22 cellular contexts compared by ENCODE assay signal in the genomic region with DNA sequence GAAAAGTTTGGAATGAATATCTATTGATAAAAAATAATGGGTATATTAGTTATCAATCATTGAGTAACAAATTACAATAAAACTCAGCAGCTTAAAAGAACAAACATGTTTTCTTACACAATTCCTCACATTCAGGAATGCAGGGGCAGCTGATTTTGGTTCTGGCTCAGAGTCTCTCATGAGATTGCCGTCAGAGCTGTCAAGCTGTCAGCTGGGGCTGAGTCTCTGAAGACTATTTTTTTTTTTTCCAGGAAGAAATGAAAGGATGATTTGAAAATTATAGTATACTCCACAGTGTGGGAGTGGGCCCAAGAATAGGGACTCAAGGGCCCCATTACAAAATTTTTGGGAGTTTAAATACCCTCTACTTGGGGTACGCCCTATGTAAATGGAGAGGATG.
A peak's percentile ranks its signal among the peaks of the same experiment; 100 is the strongest.
DNase-seq lines count a peak whose midpoint lies in the region; ATAC-seq, FAIRE-seq and TF ChIP-seq lines count a peak whose summit lies in the region.
"Had no signal": no experiment of that assay in that cellular context is flagged by ENCODE, and none has a peak within 500 bp of the region (broad histone marks: within the 10 kb centered on the region; RNA-seq: fewer than 3 reads in every experiment).

No MANE protein-coding gene starts in this region.

- no peak overlapping the region for H3K4ac ChIP-seq in mesendoderm (ENCODE audit: low read depth, low read length)

- no peaks in the 10 kb centered on the region for H3K9me3 ChIP-seq in right cardiac atrium (ENCODE audit: control insufficient read depth, low read length)
- H3K9me3 ChIP-seq: A549 had no signal

- peak; percentile 52 to 57 for ATAC-seq in right cardiac atrium
- ATAC-seq in Right ventricle myocardium superior (ENCODE audit: poor library complexity) = no peak
- ATAC-seq in GM18505 (IDR thresholded peaks at IDR 0.05; ENCODE audit: unreplicated experiment) = no peak
- ATAC-seq: A549 had no signal

- H3K79me2 ChIP-seq in mesendoderm (ENCODE audit: control insufficient read depth, insufficient read depth, low read length) = no peaks in the 10 kb centered on the region

- no peak overlapping the region for H3K23ac ChIP-seq in mesendoderm (ENCODE audit: low read length)

- TF ChIP-seq POLR2A in GM18505 (IDR thresholded peaks at IDR 0.05; ENCODE audit: borderline replicate concordance, extremely low read depth, insufficient read depth, insufficient read length) (no peak), GM12891 (IDR thresholded peaks at IDR 0.05; ENCODE audit: low read depth, low read length) (no peak)

- no peak overlapping the region for H3K9ac ChIP-seq in mesendoderm (ENCODE audit: low read length)
- H3K9ac ChIP-seq: GM23248 had no signal

- no peak overlapping the region for H2AK5ac ChIP-seq in mesendoderm (ENCODE audit: low read length)

- H2BK15ac ChIP-seq in mesendoderm (replicated peaks; ENCODE audit: low read depth) = no peak overlapping the region

- WGBS in right cardiac atrium = 58% methylated on average over 2 of the region's 2 CpGs
- no CpG with 5 or more reads among the region's 2 CpGs for WGBS in mesendoderm (ENCODE audit: extremely low coverage, insufficient coverage, low lambda C conversion rate)

- TF ChIP-seq CTCF in choroid plexus epithelial cell (conservative IDR thresholded peaks at IDR 0.05; ENCODE audit: low read depth, low read length) = no peak
- no peak for TF ChIP-seq CTCF in retinal pigment epithelial cell (conservative IDR thresholded peaks at IDR 0.05; ENCODE audit: low read depth, low read length)

- no peak for FAIRE-seq in GM12891 (lab: Jason Lieb, UNC)
- FAIRE-seq: A549, GM12892, H1 had no signal

- DNase-seq in right cardiac atrium = peak; percentile 19 to 59 (median 31)
- no peak for DNase-seq in Right ventricle myocardium superior
- peak; percentile 24 for DNase-seq in choroid plexus epithelial cell (ENCODE audit: low read depth)
- peak; percentile 52 for DNase-seq in mesendoderm
- peak; percentile 31 for DNase-seq in retinal pigment epithelial cell (ENCODE audit: low read depth)
- DNase-seq in glomerular visceral epithelial cell (ENCODE audit: extremely low spot score) = no peak
- no peak for DNase-seq in GM12891 (ENCODE audit: insufficient read length, low spot score)
- DNase-seq: 8988T; C1 segment of cervical spinal cord; Calu3; CD4-positive, alpha-beta memory T cell; COR-L47; DMS53; DMS79 treated with DMSO at 0.1 percent for 48 hours; GF-D8; GM23248; H7; HCEC 1CT had no signal

- no peak overlapping the region for H4K8ac ChIP-seq in mesendoderm (ENCODE audit: low read depth, low read length)

- no peak overlapping the region for H2BK5ac ChIP-seq in mesendoderm (ENCODE audit: low read length)

- H3K4me3 ChIP-seq in right cardiac atrium (ENCODE audit: low read length) (no peak overlapping the region), choroid plexus epithelial cell (ENCODE audit: low read depth, low read length) (no peak overlapping the region), mesendoderm (ENCODE audit: low read length) (no peak overlapping the region), retinal pigment epithelial cell (ENCODE audit: low read length) (no peak overlapping the region)
- H3K4me3 ChIP-seq: A549, GM23248 had no signal

- H2BK120ac ChIP-seq in mesendoderm (ENCODE audit: low read depth, low read length) = no peak overlapping the region

- H3K4me1 ChIP-seq in right cardiac atrium (ENCODE audit: control insufficient read depth, insufficient read depth, low read length) (no peaks in the 10 kb centered on the region), mesendoderm (ENCODE audit: control insufficient read depth, low read depth, low read length) (peaks cover 3% of the 10 kb centered on the region)

- H3K27ac ChIP-seq in right cardiac atrium (ENCODE audit: low read length) = no peak overlapping the region
- H3K27ac ChIP-seq in mesendoderm (ENCODE audit: low read depth, low read length) = no peak overlapping the region
- H3K27ac ChIP-seq: A549, GM23248 had no signal

- intact Hi-C loops in right cardiac atrium (cut with DNase I) (no loop called here), Right ventricle myocardium superior (cut with DNase I) (no loop called here)

- H3K4me2 ChIP-seq in mesendoderm (ENCODE audit: low read length) = no peak overlapping the region
- H3K4me2 ChIP-seq: A549 had no signal

- H3K18ac ChIP-seq in mesendoderm (ENCODE audit: low read length) = no peak overlapping the region

- H3K36me3 ChIP-seq in mesendoderm (ENCODE audit: control insufficient read depth, insufficient read depth, low read length) = no peaks in the 10 kb centered on the region

- H3K79me1 ChIP-seq in mesendoderm (ENCODE audit: low read length) = no peaks in the 10 kb centered on the region

- no peak overlapping the region for H3K56ac ChIP-seq in mesendoderm (ENCODE audit: low read length)

- no peak overlapping the region for H4K5ac ChIP-seq in mesendoderm (ENCODE audit: low read length)

- H3K27me3 ChIP-seq in right cardiac atrium (ENCODE audit: control insufficient read depth, insufficient read depth) (no peaks in the 10 kb centered on the region), mesendoderm (ENCODE audit: insufficient read depth, low read length, poor library complexity) (no peaks in the 10 kb centered on the region)

TF ChIP-seq in GM12891, 5 proteins besides CTCF, POLR2A, EP300 and RAD21:
- no peak for TF ChIP-seq SPI1 (IDR thresholded peaks at IDR 0.05; ENCODE audit: low read depth, low read length)
- TF ChIP-seq POU2F2 (IDR thresholded peaks at IDR 0.05; ENCODE audit: low read depth, low read length) = no peak
- no peak for TF ChIP-seq TAF1 (IDR thresholded peaks at IDR 0.05; ENCODE audit: low read depth, low read length)

Comparison
In these comparisons a context has a peak if more than half of its experiments do, and no peak if none do; other contexts are left out.
1. ATAC-seq: peak in right cardiac atrium (2 of 2); none in Right ventricle myocardium superior (single experiment) and GM18505 (single experiment).
2. DNase-seq: peak in right cardiac atrium (3 of 3), choroid plexus epithelial cell (single experiment), mesendoderm (single experiment) and retinal pigment epithelial cell (single experiment); none in Right ventricle myocardium superior (single experiment), glomerular visceral epithelial cell (single experiment) and GM12891 (single experiment).